8 cellular contexts compared by ENCODE assay signal in genomic region chr12:57087689-57088441, GRCh38. TPM values are rescaled to one million over a fixed set of nuclear protein-coding genes. Genes with fewer than 3 reads are reported as not detected.
DNase-seq lines count a peak whose midpoint lies in the region; TF ChIP-seq lines count a peak whose summit lies in the region.

No MANE protein-coding gene starts in this region.

- H3K4me1 ChIP-seq in GM23248 (ENCODE audit: insufficient read depth) (peaks cover 22% of the 10 kb centered on the region), hepatocyte (ENCODE audit: insufficient read depth) (peaks cover 31% of the 10 kb centered on the region)

- H3K4me2 ChIP-seq in GM23248 (ENCODE audit: unreplicated experiment): peak overlapping the region; percentile 81
- H3K4me2 ChIP-seq in hepatocyte: peak overlapping the region; percentile 89

- DNase-seq in G401 (ENCODE audit: low spot score) (peak; percentile 75), GM23248 (peak; percentile 95), LHCN-M2 (ENCODE audit: low read depth) (peak; percentile 91), T-helper 2 cell (peak; percentile 47 to 83 (median 71)), hepatocyte (ENCODE audit: low spot score) (peak; percentile 96), skeletal muscle cell (ENCODE audit: low read depth) (peak; percentile 97), KG1 (lab: John Stamatoyannopoulos, UW) (no peak)

- TF ChIP-seq CTCF in hepatocyte (IDR thresholded peaks at IDR 0.05; ENCODE audit: poor library complexity): no peak

- WGBS in GM23248 (ENCODE audit: low coverage in 1 of 2, low lambda C conversion rate in 2 of 2, missing lambda C conversion rate in 2 of 2), 2 experiments: 0 to 1% methylated on average over 26 to 41 of the region's 41 CpGs
- under 1% methylated on average over 29 of the region's 41 CpGs for WGBS in hepatocyte (ENCODE audit: low lambda C conversion rate, missing lambda C conversion rate)

- H3K9ac ChIP-seq in GM23248: peak overlapping the region; percentile 91

- H2AFZ ChIP-seq in GM23248: no peak overlapping the region
- H2AFZ ChIP-seq in hepatocyte: no peak overlapping the region

- H4K20me1 ChIP-seq in GM23248 (ENCODE audit: insufficient read depth): no peaks in the 10 kb centered on the region
- peaks cover 29% of the 10 kb centered on the region for H4K20me1 ChIP-seq in hepatocyte (ENCODE audit: insufficient read depth, poor library complexity, severe bottlenecking)

- no peaks in the 10 kb centered on the region for H3K9me3 ChIP-seq in GM23248 (ENCODE audit: low read depth)
- no peaks in the 10 kb centered on the region for H3K9me3 ChIP-seq in hepatocyte (ENCODE audit: low read depth)

- peaks cover 33% of the 10 kb centered on the region for H3F3A ChIP-seq in GM23248 (ENCODE audit: insufficient read depth)

- H3K9me2 ChIP-seq in GM23248 (ENCODE audit: insufficient read depth) (no peaks in the 10 kb centered on the region), hepatocyte (replicated peaks; ENCODE audit: insufficient read depth) (no peaks in the 10 kb centered on the region)

- H3K79me2 ChIP-seq in GM23248 (ENCODE audit: insufficient read depth): peaks cover 37% of the 10 kb centered on the region
- H3K79me2 ChIP-seq in hepatocyte: peaks cover 39% of the 10 kb centered on the region

- H3K36me3 ChIP-seq in GM23248 (ENCODE audit: low read depth) (peaks cover 17% of the 10 kb centered on the region), hepatocyte (replicated peaks; ENCODE audit: insufficient read depth, low read depth) (peaks cover 3% of the 10 kb centered on the region)

- in situ Hi-C loops in G401 (cut with HindIII; ENCODE audit: low sequenced_read_pairs) (no loop called here), GM23248 (cut with MboI) (no loop called here)

- H3K27ac ChIP-seq in GM23248 (peak overlapping the region; percentile 99), angular gyrus (ENCODE audit: low read depth, low read length) (peak overlapping the region; percentile 95), hepatocyte (peak overlapping the region; percentile 100)

- H3K4me3 ChIP-seq in GM23248 (peak overlapping the region; percentile 80), hepatocyte (peak overlapping the region; percentile 20), skeletal muscle cell (ENCODE audit: low read depth, low read length) (peak overlapping the region; percentile 67)

- H3K27me3 ChIP-seq in GM23248 (replicated peaks; ENCODE audit: insufficient read depth): no peaks in the 10 kb centered on the region
- no peaks in the 10 kb centered on the region for H3K27me3 ChIP-seq in hepatocyte

RNA-seq across cellular contexts. Expression of gene NAB2, which starts 1.0 kb away (rescaled TPM):
- 44.2 TPM in 2 replicates for total RNA-seq in G401 (2014; rRNA removed; shearing (Covaris generic))
- 88.7 and 107 TPM in 2 replicates for total RNA-seq in GM23248 (2014; rRNA removed; shearing (Covaris generic))
- polyA plus RNA-seq in GM23248 (2016; fragmentation: Nextera tagmentation; extraction: Ambion mirVana) (21.6 and 22.8 TPM in 2 replicates), hepatocyte (12.3 and 12.9 TPM in 2 replicates)
- total RNA-seq in LHCN-M2 (2014; rRNA removed) (53.8 and 55.9 TPM in 2 replicates), hepatocyte (21.9 and 24.8 TPM in 2 replicates)
- 42.8 TPM for polyA plus RNA-seq in LHCN-M2 (2012)

RNA-seq across cellular contexts. Expression of gene NEMP1, which starts 9.3 kb away (rescaled TPM):
- 17.4 and 23.9 TPM in 2 replicates for total RNA-seq in G401 (2014; rRNA removed; shearing (Covaris generic))
- total RNA-seq in GM23248 (2014; rRNA removed; shearing (Covaris generic)): 6.4 and 7.6 TPM in 2 replicates
- polyA plus RNA-seq in GM23248 (2016; fragmentation: Nextera tagmentation; extraction: Ambion mirVana) (5.9 and 6.6 TPM in 2 replicates), hepatocyte (3.0 and 6.2 TPM in 2 replicates)
- total RNA-seq in LHCN-M2 (2014; rRNA removed) (29.3 and 37.3 TPM in 2 replicates), hepatocyte (8.3 and 9.3 TPM in 2 replicates)
- 6.9 TPM for polyA plus RNA-seq in LHCN-M2 (2012)

RNA-seq across cellular contexts. Expression of gene STAT6, which starts 23.3 kb away (rescaled TPM):
- 62.6 and 64.9 TPM in 2 replicates for total RNA-seq in G401 (2014; rRNA removed; shearing (Covaris generic))
- 95.1 and 103 TPM in 2 replicates for total RNA-seq in GM23248 (2014; rRNA removed; shearing (Covaris generic))
- polyA plus RNA-seq in GM23248 (2016; fragmentation: Nextera tagmentation; extraction: Ambion mirVana): 67.4 and 70.7 TPM in 2 replicates
- total RNA-seq in LHCN-M2 (2014; rRNA removed): 82.6 and 89.3 TPM in 2 replicates
- 67.0 TPM for polyA plus RNA-seq in LHCN-M2 (2012)
- 76.7 and 78.9 TPM in 2 replicates for total RNA-seq in hepatocyte
- 80.0 and 101 TPM in 2 replicates for polyA plus RNA-seq in hepatocyte

RNA-seq across cellular contexts. Expression of gene MYO1A, which starts 37.9 kb away (rescaled TPM):
- 1.6 TPM in 1 of 2 replicates, not detected in the other for total RNA-seq in G401 (2014; rRNA removed; shearing (Covaris generic))
- not detected in 2 replicates for total RNA-seq in GM23248 (2014; rRNA removed; shearing (Covaris generic))
- polyA plus RNA-seq in GM23248 (2016; fragmentation: Nextera tagmentation; extraction: Ambion mirVana): not detected in 2 replicates
- 0.06 TPM in 1 of 2 replicates, not detected in the other for total RNA-seq in LHCN-M2 (2014; rRNA removed)
- polyA plus RNA-seq in LHCN-M2 (2012): not detected
- 28.3 and 29.2 TPM in 2 replicates for total RNA-seq in hepatocyte
- 23.8 and 25.2 TPM in 2 replicates for polyA plus RNA-seq in hepatocyte

RNA-seq across cellular contexts. Expression of gene LRP1, which starts 40.4 kb away (rescaled TPM):
- 19.3 and 25.1 TPM in 2 replicates for total RNA-seq in G401 (2014; rRNA removed; shearing (Covaris generic))
- 257 and 296 TPM in 2 replicates for total RNA-seq in GM23248 (2014; rRNA removed; shearing (Covaris generic))
- 161 and 166 TPM in 2 replicates for polyA plus RNA-seq in GM23248 (2016; fragmentation: Nextera tagmentation; extraction: Ambion mirVana)
- total RNA-seq in LHCN-M2 (2014; rRNA removed): 89.0 and 99.6 TPM in 2 replicates
- polyA plus RNA-seq in LHCN-M2 (2012): 191 TPM
- total RNA-seq in hepatocyte: 48.5 and 76.8 TPM in 2 replicates
- 47.8 and 57.6 TPM in 2 replicates for polyA plus RNA-seq in hepatocyte

Comparison
In these comparisons a context has a peak if more than half of its experiments do, and no peak if none do; other contexts are left out.
1. H3K4me3 ChIP-seq: peak in every context shown above with its lines; median percentile 80 in GM23248; 67 in skeletal muscle cell; 20 in hepatocyte.